Comparison of ENCODE assay signal across 19 cellular contexts in the genomic region with DNA sequence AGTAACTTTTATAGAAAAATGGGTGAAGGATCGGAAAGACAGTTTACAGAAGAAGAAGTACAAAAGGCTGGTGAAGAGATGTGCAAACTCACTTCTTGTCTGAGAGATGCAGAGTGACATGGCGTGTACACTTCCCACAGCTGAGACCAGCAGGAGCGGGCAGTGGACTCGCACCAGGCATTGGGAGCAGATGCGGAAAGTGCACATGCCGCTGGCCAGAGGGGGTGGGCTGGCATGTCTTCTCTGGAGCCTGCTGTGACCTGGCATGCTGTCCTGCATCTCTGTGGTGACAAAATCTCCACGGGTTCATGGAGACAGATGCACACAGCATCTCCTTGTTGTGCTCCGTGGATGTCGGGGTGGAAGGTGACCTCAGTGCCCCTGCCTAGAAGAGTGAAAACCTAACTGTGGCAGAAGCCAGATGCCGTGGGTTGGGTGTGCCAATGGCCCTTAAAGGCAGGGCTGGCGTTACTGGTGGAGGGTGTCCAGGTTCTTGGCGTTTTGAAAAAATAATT.
DNase-seq lines count a peak whose midpoint lies in the region; ATAC-seq, FAIRE-seq and TF ChIP-seq lines count a peak whose summit lies in the region.
"Had no signal": no experiment of that assay in that cellular context is flagged by ENCODE, and none has a peak within 500 bp of the region (broad histone marks: within the 10 kb centered on the region; RNA-seq: fewer than 3 reads in every experiment).

No MANE protein-coding gene starts in this region.

- no peak overlapping the region for H3K27ac Mint-ChIP-seq in activated T-cell treated with anti-CD3 and anti-CD28 coated beads, Interleukin-2, amount 50 U/mL, for 24 hours
- H3K27ac Mint-ChIP-seq in activated T-cell treated with anti-CD3 and anti-CD28 coated beads, Interleukin-2, amount 50 U/mL, for 72 hours: no peak overlapping the region

- no peaks in the 10 kb centered on the region for H3K9me3 Mint-ChIP-seq in activated T-cell treated with anti-CD3 and anti-CD28 coated beads, Interleukin-2, amount 50 U/mL, for 24 hours
- H3K9me3 Mint-ChIP-seq in activated T-cell treated with anti-CD3 and anti-CD28 coated beads, Interleukin-2, amount 50 U/mL, for 72 hours: no peaks in the 10 kb centered on the region

- no peak for ATAC-seq in activated T-cell treated with anti-CD3 and anti-CD28 coated beads, Interleukin-2, amount 50 U/mL, for 72 hours (replicated peaks in 1 of 2)
- ATAC-seq: A549, K562 had no signal

- TF ChIP-seq CTCF in Peyer's patch (IDR thresholded peaks at IDR 0.05): no peak
- TF ChIP-seq CTCF in kidney (IDR thresholded peaks at IDR 0.05; ENCODE audit: borderline replicate concordance, extremely low read depth, insufficient read depth): no peak
- TF ChIP-seq CTCF in spleen (IDR thresholded peaks at IDR 0.05 in 8 of 11, conservative IDR thresholded peaks at IDR 0.05 in 3 of 11): no peak

- H3K4me1 ChIP-seq in Peyer's patch: no peaks in the 10 kb centered on the region
- no peaks in the 10 kb centered on the region for H3K4me1 ChIP-seq in kidney (ENCODE audit: control insufficient read depth in 1 of 2, insufficient read depth in 1 of 2, low read depth in 1 of 2, low read length in 2 of 2)
- peaks cover 0 to 4% (median 0%) of the 10 kb centered on the region in 6 donors for H3K4me1 ChIP-seq in spleen
- H3K4me1 ChIP-seq: A549 had no signal

- 89 to 92% (median 89%) methylated on average over 12 of the region's 12 CpGs for WGBS in spleen, 5 donors

- TF ChIP-seq POLR2A in Peyer's patch (IDR thresholded peaks at IDR 0.05) (no peak), spleen (IDR thresholded peaks at IDR 0.05) (no peak)

- intact Hi-C loops in kidney (cut with DNase I) (no loop called here), spleen (cut with DNase I; ENCODE audit: low total_unique reads) (no loop called here)

- no peaks in the 10 kb centered on the region for H3K9me3 ChIP-seq in Peyer's patch
- H3K9me3 ChIP-seq in kidney (ENCODE audit: control insufficient read depth in 1 of 2, low read length in 2 of 2): no peaks in the 10 kb centered on the region
- H3K9me3 ChIP-seq in spleen: no peaks in the 10 kb centered on the region
- H3K9me3 ChIP-seq: A549 had no signal

- no peaks in the 10 kb centered on the region for H3K36me3 Mint-ChIP-seq in activated T-cell treated with anti-CD3 and anti-CD28 coated beads, Interleukin-2, amount 50 U/mL, for 24 hours (ENCODE audit: low read depth)
- H3K36me3 Mint-ChIP-seq in activated T-cell treated with anti-CD3 and anti-CD28 coated beads, Interleukin-2, amount 50 U/mL, for 72 hours (ENCODE audit: insufficient read depth in 2 of 2): peaks cover 0 to 2% of the 10 kb centered on the region in 2 donors

- no peaks in the 10 kb centered on the region for H3K36me3 ChIP-seq in Peyer's patch
- no peaks in the 10 kb centered on the region for H3K36me3 ChIP-seq in kidney (ENCODE audit: control insufficient read depth in 1 of 2, insufficient read depth in 2 of 2, low read length in 2 of 2)
- peaks cover 0 to 19% (median 0%) of the 10 kb centered on the region in 6 donors for H3K36me3 ChIP-seq in spleen

- H3K4me3 ChIP-seq in Peyer's patch (no peak overlapping the region), kidney (ENCODE audit: low read length in 2 of 2) (no peak overlapping the region), spleen (no peak overlapping the region)
- H3K4me3 ChIP-seq: A549; BLaER1 treated with 17β-estradiol and CSF1 and Interleukin-3, amounts not matched to agents 10 nM and 100 nM; GM23248; K562 had no signal

- no peak for FAIRE-seq in kidney (lab: Jason Lieb, UNC)
- FAIRE-seq: A549, GM12891, GM18507, K562 had no signal

- H3K27me3 ChIP-seq in Peyer's patch: no peaks in the 10 kb centered on the region
- no peaks in the 10 kb centered on the region for H3K27me3 ChIP-seq in spleen (replicated peaks in 1 of 7)
- H3K27me3 ChIP-seq: BLaER1 treated with 17β-estradiol and CSF1 and Interleukin-3, amounts not matched to agents 10 nM and 100 nM had no signal

- H3K27ac ChIP-seq in Peyer's patch (no peak overlapping the region), kidney (ENCODE audit: low read depth in 2 of 2, low read length in 2 of 2) (no peak overlapping the region), spleen (no peak overlapping the region)
- H3K27ac ChIP-seq: A549; BLaER1 treated with 17β-estradiol and CSF1 and Interleukin-3, amounts not matched to agents 10 nM and 100 nM; GM23248 had no signal

- H3K9ac ChIP-seq in kidney (ENCODE audit: low read length in 2 of 2): no peak overlapping the region
- H3K9ac ChIP-seq: BLaER1 treated with 17β-estradiol and CSF1 and Interleukin-3, amounts not matched to agents 10 nM and 100 nM; GM23248 had no signal

- peaks cover 3% of the 10 kb centered on the region for H3K4me1 Mint-ChIP-seq in activated T-cell treated with anti-CD3 and anti-CD28 coated beads, Interleukin-2, amount 50 U/mL, for 24 hours (ENCODE audit: low read depth)
- peaks cover 9% of the 10 kb centered on the region for H3K4me1 Mint-ChIP-seq in activated T-cell treated with anti-CD3 and anti-CD28 coated beads, Interleukin-2, amount 50 U/mL, for 72 hours (ENCODE audit: low read depth)

- no peak overlapping the region for H3K4me3 Mint-ChIP-seq in activated T-cell treated with anti-CD3 and anti-CD28 coated beads, Interleukin-2, amount 50 U/mL, for 24 hours
- H3K4me3 Mint-ChIP-seq in activated T-cell treated with anti-CD3 and anti-CD28 coated beads, Interleukin-2, amount 50 U/mL, for 72 hours: no peak overlapping the region

- peak; percentile 2 for DNase-seq in activated T-cell treated with anti-CD3 and anti-CD28 coated beads, Interleukin-2, amount 50 U/mL, for 24 hours
- DNase-seq in activated T-cell treated with anti-CD3 and anti-CD28 coated beads, Interleukin-2, amount 50 U/mL, for 72 hours: no peak
- DNase-seq in Peyer's patch (peak in 2 of 3 donors; percentile 23 to 24), kidney (peak; percentile 48), spleen (peak; percentile 35), KBM-7 (no peak), cerebellum (ENCODE audit: low spot score) (no peak), mucosa of gallbladder (ENCODE audit: low spot score) (no peak)
- DNase-seq: DMS 273 treated with DMSO at 0.1 percent for 48 hours, GF-D8, GM23248, NCI-H1436 treated with DMSO at 0.1 percent for 48 hours, NCI-H2081, NCI-H774 had no signal

- in situ Hi-C loops in KBM-7 (cut with MboI; ENCODE audit: low pct_unique_long_range_greater_than_20kb, low sequenced_read_pairs): no loop called here

- peaks cover 9% of the 10 kb centered on the region for H3K27me3 Mint-ChIP-seq in activated T-cell treated with anti-CD3 and anti-CD28 coated beads, Interleukin-2, amount 50 U/mL, for 24 hours
- H3K27me3 Mint-ChIP-seq in activated T-cell treated with anti-CD3 and anti-CD28 coated beads, Interleukin-2, amount 50 U/mL, for 72 hours (ENCODE audit: low read depth): no peaks in the 10 kb centered on the region

Comparison
In these comparisons a context has a peak if more than half of its experiments do, and no peak if none do; other contexts are left out.
1. DNase-seq: peak in activated T-cell treated with anti-CD3 and anti-CD28 coated beads, Interleukin-2, amount 50 U/mL, for 24 hours (single experiment), Peyer's patch (2 of 3), kidney (single experiment) and spleen (single experiment); none in activated T-cell treated with anti-CD3 and anti-CD28 coated beads, Interleukin-2, amount 50 U/mL, for 72 hours (0 of 2), KBM-7 (single experiment), cerebellum (single experiment) and mucosa of gallbladder (single experiment).